In genomic region chr12:32270818-32271710, GRCh38 we compare ENCODE assay signal across 9 cellular contexts.
DNase-seq lines count a peak whose midpoint lies in the region; ATAC-seq, FAIRE-seq and TF ChIP-seq lines count a peak whose summit lies in the region.
"Had no signal": no experiment of that assay in that cellular context is flagged by ENCODE, and none has a peak within 500 bp of the region (broad histone marks: within the 10 kb centered on the region; RNA-seq: fewer than 3 reads in every experiment).

No MANE protein-coding gene starts in this region.

- H3K4me2 ChIP-seq in DOHH2 (ENCODE audit: low read length), result peak overlapping the region; percentile 77

- H3K9me2 ChIP-seq in DOHH2 (replicated peaks; ENCODE audit: control insufficient read depth, low read length), result no peaks in the 10 kb centered on the region

- H3K4me3 ChIP-seq in DOHH2 (ENCODE audit: low read length) (peak overlapping the region; percentile 63), foreskin fibroblast (ENCODE audit: low read depth in 1 of 2, low read length in 2 of 2) (no peak overlapping the region), pancreas (no peak overlapping the region)

- H3K4me1 ChIP-seq in DOHH2 (ENCODE audit: control insufficient read depth, low read length) (peaks cover 91% of the 10 kb centered on the region), pancreas (peaks cover 0 to 2% (median 0%) of the 10 kb centered on the region in 3 donors)

- 74 to 82% methylated on average over 10 of the region's 10 CpGs for WGBS in pancreas, 2 donors

- H3K9me3 ChIP-seq in DOHH2 (ENCODE audit: control insufficient read depth, insufficient read depth, low read length) (no peaks in the 10 kb centered on the region), pancreas (no peaks in the 10 kb centered on the region)

- intact Hi-C loops in pancreas (cut with DNase I), result no loop called here

- FAIRE-seq in RCC 7860 (lab: Jason Lieb, UNC) (peak; percentile 95), pancreas (lab: Jason Lieb, UNC) (no peak)
- FAIRE-seq: endometrium had no signal

- H3K79me2 ChIP-seq in DOHH2 (ENCODE audit: control insufficient read depth, low read length), result peaks cover 72% of the 10 kb centered on the region

- no peaks in the 10 kb centered on the region for H4K20me1 ChIP-seq in DOHH2 (ENCODE audit: control insufficient read depth, insufficient read depth, low read depth, low read length)

- H3K27ac ChIP-seq in DOHH2 (ENCODE audit: low read depth, low read length) (peak overlapping the region; percentile 97), pancreas (peak overlapping the region in 2 of 4 donors; percentile 50 to 54)

- H3K36me3 ChIP-seq in DOHH2 (ENCODE audit: control insufficient read depth, low read length) (peaks cover 49% of the 10 kb centered on the region), pancreas (no peaks in the 10 kb centered on the region)

- H3F3A ChIP-seq in DOHH2 (ENCODE audit: control insufficient read depth, insufficient read depth), result peaks cover 47% of the 10 kb centered on the region

- DNase-seq in RCC 7860 (ENCODE audit: low spot score), result peak; percentile 94
- DNase-seq in foreskin fibroblast, result peak; percentile 17 to 58
- DNase-seq in pancreas, result peak in 2 of 6 donors; percentile 11 to 18
- no peak for DNase-seq in SKM-1 treated with dmso at 0.1 percent for 144 hours (lab: John Stamatoyannopoulos, UW; ENCODE audit: unreplicated experiment)
- no peak for DNase-seq in NCI-H1048 (lab: John Stamatoyannopoulos, UW)

- TF ChIP-seq CTCF in DOHH2 (IDR thresholded peaks at IDR 0.05; ENCODE audit: low read depth, low read length, poor library complexity, severe bottlenecking) (no peak), foreskin fibroblast (IDR thresholded peaks at IDR 0.05; ENCODE audit: low read depth, low read length) (no peak), pancreas (IDR thresholded peaks at IDR 0.05) (no peak)

- no peaks in the 10 kb centered on the region for H3K27me3 ChIP-seq in DOHH2 (ENCODE audit: control insufficient read depth, low read length)
- no peaks in the 10 kb centered on the region for H3K27me3 ChIP-seq in pancreas

- ATAC-seq in pancreas, result peak; percentile 66 to 94 (median 80)
- no peak for ATAC-seq in HG03432 (IDR thresholded peaks at IDR 0.05; ENCODE audit: unreplicated experiment)
- ATAC-seq in HG02798 (IDR thresholded peaks at IDR 0.05; ENCODE audit: poor library complexity, unreplicated experiment), result no peak

Comparison
In these comparisons a context has a peak if more than half of its experiments do, and no peak if none do; other contexts are left out.
1. DNase-seq: peak in RCC 7860 (single experiment) and foreskin fibroblast (2 of 2); none in SKM-1 treated with dmso at 0.1 percent for 144 hours (single experiment) and NCI-H1048 (single experiment).
2. ATAC-seq: peak in pancreas (4 of 4); none in HG03432 (single experiment) and HG02798 (single experiment).